ENCODE assay signal across 9 cellular contexts in the genomic region with DNA sequence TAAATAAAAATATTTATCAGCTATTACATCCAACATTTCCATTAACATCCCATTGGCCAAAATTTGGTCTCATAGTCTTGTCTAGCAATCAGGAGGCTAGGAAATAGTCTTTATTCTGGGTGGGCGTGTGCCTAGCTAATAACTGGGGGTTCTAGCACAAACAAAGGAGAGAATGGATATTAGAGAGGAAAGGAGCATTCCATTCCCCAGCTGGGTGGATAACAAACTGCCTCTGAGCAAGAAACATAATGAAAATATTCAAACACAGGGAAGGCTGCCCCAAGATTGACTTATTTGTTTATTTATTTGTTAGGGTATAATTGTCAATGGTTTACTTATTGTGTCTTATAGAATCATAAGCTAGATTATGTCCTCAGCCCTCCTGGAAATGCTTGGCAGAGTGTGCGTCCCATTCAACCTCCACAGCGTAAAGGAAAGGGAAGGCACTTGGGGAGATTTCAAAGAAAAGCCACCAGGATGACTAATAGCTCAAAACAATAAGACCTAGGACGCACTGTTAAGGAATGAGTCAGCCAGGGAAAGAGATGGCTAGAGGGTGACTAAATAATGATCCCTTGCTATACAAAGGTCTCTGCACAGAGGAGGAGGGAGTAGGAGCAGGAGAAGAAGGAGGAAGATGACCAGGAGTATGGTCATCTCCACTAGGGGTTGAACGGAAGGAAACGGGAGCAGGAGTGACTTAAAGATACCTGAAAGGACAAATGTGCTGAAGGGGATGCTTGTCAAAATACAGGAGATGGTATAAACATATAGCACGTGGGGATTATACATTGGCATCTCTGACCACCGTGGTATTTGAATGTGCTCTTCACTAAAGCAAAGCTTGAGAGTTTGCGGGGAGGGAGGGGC. TPM values are rescaled to one million over a fixed set of nuclear protein-coding genes. Genes with fewer than 3 reads are reported as not detected.
DNase-seq lines count a peak whose midpoint lies in the region; ATAC-seq and TF ChIP-seq lines count a peak whose summit lies in the region.
"Had no signal": no experiment of that assay in that cellular context is flagged by ENCODE, and none has a peak within 500 bp of the region (broad histone marks: within the 10 kb centered on the region; RNA-seq: fewer than 3 reads in every experiment).

No MANE protein-coding gene starts in this region.

- H3K27me3 ChIP-seq in mesendoderm (ENCODE audit: insufficient read depth, low read length, poor library complexity) = no peaks in the 10 kb centered on the region

- TF ChIP-seq CTCF in Calu3 (IDR thresholded peaks at IDR 0.05; ENCODE audit: unreplicated experiment) (no peak), astrocyte of the spinal cord (IDR thresholded peaks at IDR 0.05; ENCODE audit: low read depth, low read length) (no peak)

- in situ Hi-C loops in astrocyte of the spinal cord (cut with HindIII; ENCODE audit: low sequenced_read_pairs) = no loop called here

- peaks cover 4% of the 10 kb centered on the region for H3K9me3 Mint-ChIP-seq in Calu3 (ENCODE audit: low read depth, unreplicated experiment)
- H3K9me3 Mint-ChIP-seq: activated B cell treated with CpG ODN at 0.5 μM for 24 hours had no signal

- no peak for ATAC-seq in GM18502 (IDR thresholded peaks at IDR 0.05; ENCODE audit: poor library complexity, unreplicated experiment)

- H3K23ac ChIP-seq in mesendoderm (ENCODE audit: low read length) = no peak overlapping the region

- H3K79me1 ChIP-seq in mesendoderm (ENCODE audit: low read length) = no peaks in the 10 kb centered on the region

- no CpG with 5 or more reads among the region's 9 CpGs for WGBS in mesendoderm (ENCODE audit: extremely low coverage, insufficient coverage, low lambda C conversion rate)

- TF ChIP-seq RAD21 in Ishikawa (IDR thresholded peaks at IDR 0.05; ENCODE audit: low read depth) = no peak

- H3K36me3 ChIP-seq in mesendoderm (ENCODE audit: control insufficient read depth, insufficient read depth, low read length) = no peaks in the 10 kb centered on the region

- no peak overlapping the region for H4K5ac ChIP-seq in mesendoderm (ENCODE audit: low read length)

- no peaks in the 10 kb centered on the region for H3K79me2 ChIP-seq in mesendoderm (ENCODE audit: control insufficient read depth, insufficient read depth, low read length)

- intact Hi-C loops in Calu3 (cut with micrococcal nuclease; ENCODE audit: unreplicated experiment) = no loop called here

- H3K4me3 Mint-ChIP-seq in Calu3 (ENCODE audit: low read depth, unreplicated experiment) = no peak overlapping the region
- H3K4me3 Mint-ChIP-seq: activated B cell treated with CpG ODN at 0.5 μM for 24 hours had no signal

- no peak overlapping the region for H4K8ac ChIP-seq in mesendoderm (ENCODE audit: low read depth, low read length)

- H2BK15ac ChIP-seq in mesendoderm (replicated peaks; ENCODE audit: low read depth) = no peak overlapping the region

- no peaks in the 10 kb centered on the region for H3K36me3 Mint-ChIP-seq in Calu3 (ENCODE audit: insufficient read depth, unreplicated experiment)

- H2BK120ac ChIP-seq in mesendoderm (ENCODE audit: low read depth, low read length) = no peak overlapping the region

- peak overlapping the region; percentile 59 for H3K27ac Mint-ChIP-seq in Calu3 (ENCODE audit: unreplicated experiment)
- H3K27ac Mint-ChIP-seq: activated B cell treated with CpG ODN at 0.5 μM for 24 hours had no signal

- no peak overlapping the region for H2AK5ac ChIP-seq in mesendoderm (ENCODE audit: low read length)

- no peaks in the 10 kb centered on the region for H3K27me3 Mint-ChIP-seq in Calu3 (ENCODE audit: unreplicated experiment)

- no peak overlapping the region for H3K56ac ChIP-seq in mesendoderm (ENCODE audit: low read length)

- H3K4me1 Mint-ChIP-seq in Calu3 (ENCODE audit: low read depth, unreplicated experiment) = peaks cover 33% of the 10 kb centered on the region

- peak; percentile 40 for DNase-seq in Calu3
- DNase-seq in astrocyte of the spinal cord (ENCODE audit: low read depth, low spot score) = peak; percentile 93
- DNase-seq in mesendoderm = peak; percentile 89
- no peak for DNase-seq in GOT3 (lab: John Stamatoyannopoulos, UW)
- DNase-seq in NCI-H1092 (lab: John Stamatoyannopoulos, UW) = no peak
- DNase-seq in NCI-H187 treated with DMSO at 0.1 percent for 48 hours (lab: John Stamatoyannopoulos, UW) = no peak
- DNase-seq: activated B cell treated with CpG ODN at 0.5 μM for 24 hours had no signal

- H3K18ac ChIP-seq in mesendoderm (ENCODE audit: low read length) = no peak overlapping the region

- H3K27ac ChIP-seq in mesendoderm (ENCODE audit: low read depth, low read length) = no peak overlapping the region

- H3K4me3 ChIP-seq in astrocyte of the spinal cord (ENCODE audit: low read depth, low read length) (no peak overlapping the region), mesendoderm (ENCODE audit: low read length) (no peak overlapping the region)

- H3K4me1 ChIP-seq in mesendoderm (ENCODE audit: control insufficient read depth, low read depth, low read length) = no peaks in the 10 kb centered on the region

- no peak overlapping the region for H2BK5ac ChIP-seq in mesendoderm (ENCODE audit: low read length)

- H3K4ac ChIP-seq in mesendoderm (ENCODE audit: low read depth, low read length) = no peak overlapping the region

- CTCF ChIA-PET in Calu3 (lab: Charles Lee) = interaction anchor here (0.6 to 1.1 kb wide), 3 partner anchors 11 to 75 kb away, joined by 3 to 5 read pairs (median 3); a partner anchor contains a TSS

- BruUV-seq in Calu3 (replicated peaks; lab: Mats Ljungman, UMichigan) = no TSS peak

- no peak overlapping the region for H3K9ac ChIP-seq in mesendoderm (ENCODE audit: low read length)

- no peak overlapping the region for H3K4me2 ChIP-seq in mesendoderm (ENCODE audit: low read length)

- TF ChIP-seq EP300 in Ishikawa (IDR thresholded peaks at IDR 0.05; ENCODE audit: borderline replicate concordance) = no peak

TF ChIP-seq in Ishikawa, 13 proteins besides CTCF, POLR2A, EP300 and RAD21:
- TF ChIP-seq TEAD4 (IDR thresholded peaks at IDR 0.05) (no peak), YY1 (IDR thresholded peaks at IDR 0.05; ENCODE audit: low read depth) (no peak), FOXM1 (IDR thresholded peaks at IDR 0.05; ENCODE audit: borderline replicate concordance, low read depth) (no peak), ZBTB7A (IDR thresholded peaks at IDR 0.05; ENCODE audit: low read depth) (no peak), TAF1 (IDR thresholded peaks at IDR 0.05; ENCODE audit: low read depth) (no peak)
- TF ChIP-seq, protein P1, sequence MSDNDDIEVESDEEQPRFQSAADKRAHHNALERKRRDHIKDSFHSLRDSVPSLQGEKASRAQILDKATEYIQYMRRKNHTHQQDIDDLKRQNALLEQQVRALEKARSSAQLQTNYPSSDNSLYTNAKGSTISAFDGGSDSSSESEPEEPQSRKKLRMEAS (IDR thresholded peaks at IDR 0.05) = peak; percentile 38; the same call in 1 of the 2 replicates

RNA-seq across cellular contexts. Expression of a gene that starts 23.5 kb away (rescaled TPM):
- 20.6 and 20.8 TPM in 2 replicates for total RNA-seq in Calu3 (2022)
- polyA plus RNA-seq in mesendoderm (2013, experiment 1 of 2) = 18.1 TPM
- 18.5 TPM for polyA plus RNA-seq in mesendoderm (2013, experiment 2 of 2)

RNA-seq across cellular contexts. Expression of a gene that starts 56.2 kb away (rescaled TPM):
- 379 and 434 TPM in 2 replicates for total RNA-seq in Calu3 (2022)
- 3,149 TPM for polyA plus RNA-seq in mesendoderm (2013, experiment 1 of 2)
- polyA plus RNA-seq in mesendoderm (2013, experiment 2 of 2) = 3,180 TPM

Comparison
In these comparisons a context has a peak if more than half of its experiments do, and no peak if none do; other contexts are left out.
1. DNase-seq: peak in Calu3 (single experiment), astrocyte of the spinal cord (single experiment) and mesendoderm (single experiment); none in GOT3 (single experiment), NCI-H1092 (single experiment) and NCI-H187 treated with DMSO at 0.1 percent for 48 hours (single experiment).